29 cellular contexts compared by ENCODE assay signal in the genomic region with DNA sequence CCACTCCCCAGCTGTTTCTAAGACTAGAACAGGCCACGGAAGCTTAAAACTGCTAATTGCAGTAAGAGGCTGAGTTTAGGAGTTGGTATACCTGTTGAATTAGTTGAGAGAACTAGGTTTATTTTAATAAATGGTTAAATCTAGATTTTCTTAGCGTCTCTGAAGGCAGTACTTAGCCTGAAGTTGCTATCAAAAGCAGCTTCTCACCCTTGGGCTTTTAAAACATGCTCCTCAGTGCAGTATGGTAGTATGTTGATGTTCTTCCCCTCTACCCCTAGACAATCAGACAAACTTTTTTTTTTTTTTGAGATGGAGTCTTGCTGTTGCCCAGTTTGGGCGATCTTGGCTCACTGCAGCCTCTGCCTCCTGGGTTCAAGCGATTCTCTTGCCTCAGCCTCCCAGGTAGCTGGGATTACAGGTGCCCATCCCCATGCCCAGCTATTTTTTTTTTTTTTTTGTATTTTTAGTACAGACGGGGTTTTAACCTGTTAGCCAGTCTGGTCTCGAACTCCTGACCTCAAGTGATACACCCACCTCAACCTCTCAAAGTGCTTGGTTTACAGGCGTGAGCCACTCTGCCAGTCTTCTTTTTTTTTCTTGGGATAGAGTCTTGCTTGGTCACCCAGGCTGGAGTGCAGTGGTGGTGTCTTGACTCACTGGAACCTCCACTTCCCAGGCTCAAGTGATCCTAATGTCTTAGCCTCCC. TPM values are rescaled to one million over a fixed set of nuclear protein-coding genes. Genes with fewer than 3 reads are reported as not detected.
DNase-seq lines count a peak whose midpoint lies in the region; ATAC-seq, FAIRE-seq and TF ChIP-seq lines count a peak whose summit lies in the region.
"Had no signal": no experiment of that assay in that cellular context is flagged by ENCODE, and none has a peak within 500 bp of the region (broad histone marks: within the 10 kb centered on the region; RNA-seq: fewer than 3 reads in every experiment).

No MANE protein-coding gene starts in this region.

- no peak overlapping the region for H3K4ac ChIP-seq in mesenchymal stem cell (ENCODE audit: low read depth in 1 of 2, low read length in 2 of 2)

- TF ChIP-seq POLR2A in A549 (IDR thresholded peaks at IDR 0.05; ENCODE audit: low read length) (no peak), thyroid gland (IDR thresholded peaks at IDR 0.05) (no peak)

- no peak overlapping the region for H3K27ac ChIP-seq in A549
- H3K27ac ChIP-seq in GM23338 (ENCODE audit: low read depth), result peak overlapping the region; percentile 55
- no peak overlapping the region for H3K27ac ChIP-seq in mesenchymal stem cell (ENCODE audit: low read length, poor library complexity, severe bottlenecking)
- H3K27ac ChIP-seq in thyroid gland, result no peak overlapping the region
- H3K27ac ChIP-seq in smooth muscle cell (ENCODE audit: low read depth), result no peak overlapping the region
- H3K27ac ChIP-seq: esophagus muscularis mucosa, gastrocnemius medialis, thoracic aorta had no signal

- intact Hi-C loops in thyroid gland (cut with DNase I), result no loop called here

- no peak overlapping the region for H2BK15ac ChIP-seq in mesenchymal stem cell (ENCODE audit: low read depth, poor library complexity, severe bottlenecking)

- POLR2A ChIA-PET in A549 (lab: Yijun Ruan, JAX), result no interaction called here

- CTCF ChIA-PET in A549 (lab: Yijun Ruan, JAX), result interaction anchor here (1.0 kb wide), 1 partner anchor 120 kb away, joined by 3 read pairs; no protein-coding TSS in a partner anchor
- CTCF ChIA-PET in activated CD8-positive, alpha-beta memory T cell treated with anti-CD3 and anti-CD28 coated beads, Interleukin-2, amount 10 ng/mL, durations not matched to agents 7 days and 5 days (lab: Charles Lee), result interaction anchor here (0.6 to 1.3 kb wide), 3 partner anchors 43 to 627 kb away, joined by 3 to 4 read pairs (median 3); no protein-coding TSS in a partner anchor

- H2AFZ ChIP-seq in GM23338 (no peak overlapping the region), mesenchymal stem cell (ENCODE audit: low read depth, low read length) (no peak overlapping the region), smooth muscle cell (ENCODE audit: low read depth) (no peak overlapping the region)

- no peak overlapping the region for H2BK5ac ChIP-seq in mesenchymal stem cell (ENCODE audit: low read depth, low read length, poor library complexity, severe bottlenecking)

- no peak for FAIRE-seq in A549 (lab: Jason Lieb, UNC)
- FAIRE-seq: H1 had no signal

- H3K79me2 ChIP-seq in GM23338 (replicated peaks; ENCODE audit: insufficient read depth) (peaks cover 40% of the 10 kb centered on the region), smooth muscle cell (ENCODE audit: low read depth) (peaks cover 26% of the 10 kb centered on the region)

- no peaks in the 10 kb centered on the region for H3K27me3 ChIP-seq in GM23338 (ENCODE audit: insufficient read depth)
- H3K27me3 ChIP-seq in mesenchymal stem cell (ENCODE audit: control insufficient read depth in 1 of 2, insufficient read depth in 1 of 2, low read length in 2 of 2), result no peaks in the 10 kb centered on the region
- H3K27me3 ChIP-seq in thyroid gland, result no peaks in the 10 kb centered on the region
- H3K27me3 ChIP-seq in smooth muscle cell (ENCODE audit: low read depth), result no peaks in the 10 kb centered on the region
- H3K27me3 ChIP-seq: esophagus muscularis mucosa, gastrocnemius medialis had no signal

- no peak for TF ChIP-seq CTCF in A549 (IDR thresholded peaks at IDR 0.05)
- TF ChIP-seq CTCF in GM23338 (conservative IDR thresholded peaks at IDR 0.05; ENCODE audit: low read depth in 2 of 2), result no peak
- TF ChIP-seq CTCF in thyroid gland (IDR thresholded peaks at IDR 0.05), result no peak
- TF ChIP-seq CTCF in smooth muscle cell (IDR thresholded peaks at IDR 0.05; ENCODE audit: borderline replicate concordance, insufficient read depth, poor library complexity, severe bottlenecking), result no peak

- H3K23ac ChIP-seq in mesenchymal stem cell (ENCODE audit: low read length in 2 of 2), result no peak overlapping the region

- no peak overlapping the region for H4K8ac ChIP-seq in mesenchymal stem cell (ENCODE audit: low read length)

- no peak overlapping the region for H3K4me3 Mint-ChIP-seq in GM23338
- no peak overlapping the region for H3K4me3 Mint-ChIP-seq in activated CD8-positive, alpha-beta memory T cell treated with anti-CD3 and anti-CD28 coated beads, Interleukin-2, amount 10 ng/mL, durations not matched to agents 7 days and 5 days

- H3K9me2 ChIP-seq in GM23338 (ENCODE audit: insufficient read depth), result no peaks in the 10 kb centered on the region
- H3K9me2 ChIP-seq: SK-N-SH had no signal

- no peak overlapping the region for H3K14ac ChIP-seq in mesenchymal stem cell (ENCODE audit: low read length in 2 of 2)

- WGBS in A549 (ENCODE audit: missing lambda C conversion rate), result 92% methylated on average over 7 of the region's 7 CpGs
- WGBS in mesenchymal stem cell, result 97% methylated on average over 5 of the region's 7 CpGs
- 96 to 97% methylated on average over 7 of the region's 7 CpGs for WGBS in thyroid gland, 2 donors
- WGBS in smooth muscle cell (ENCODE audit: low lambda C conversion rate), result 94% methylated on average over 7 of the region's 7 CpGs

- DNase-seq in A549 (ENCODE audit: low read depth in 1 of 2, low spot score in 1 of 2) (no peak), GM23338 (ENCODE audit: low spot score) (no peak), mesenchymal stem cell (peak; percentile 41), thyroid gland (no peak), smooth muscle cell (lab: John Stamatoyannopoulos, UW; ENCODE audit: unreplicated experiment) (no peak)
- DNase-seq in activated CD8-positive, alpha-beta memory T cell treated with anti-CD3 and anti-CD28 coated beads, Interleukin-2, amount 10 ng/mL, durations not matched to agents 7 days and 5 days, result peak; percentile 19
- DNase-seq: activated CD4-positive, CD25-positive, alpha-beta regulatory T cell; activated gamma-delta T cell; aorta; caudate nucleus; CD8-positive, alpha-beta memory T cell; gastrocnemius medialis; GDM1; kidney glomerular epithelial cell; mammary epithelial cell; NCI-H1105; NCI-H2081; RPMI8226; SK-N-SH; T-helper 9 cell had no signal

- H3K79me1 ChIP-seq in mesenchymal stem cell (replicated peaks; ENCODE audit: low read length, poor library complexity, severe bottlenecking), result peaks cover 34% of the 10 kb centered on the region

- no peak overlapping the region for H3K9ac ChIP-seq in mesenchymal stem cell (ENCODE audit: low read length)
- H3K9ac ChIP-seq in smooth muscle cell (ENCODE audit: low read depth), result no peak overlapping the region
- H3K9ac ChIP-seq: SK-N-SH had no signal

- H3K4me2 ChIP-seq in A549, result no peak overlapping the region
- H3K4me2 ChIP-seq in GM23338, result no peak overlapping the region
- no peak overlapping the region for H3K4me2 ChIP-seq in mesenchymal stem cell (ENCODE audit: low read length, poor library complexity, severe bottlenecking)
- H3K4me2 ChIP-seq in smooth muscle cell, result no peak overlapping the region
- H3K4me2 ChIP-seq: SK-N-SH had no signal

- no peak overlapping the region for H3K18ac ChIP-seq in mesenchymal stem cell (ENCODE audit: low read depth in 1 of 2, low read length in 2 of 2)

- H3K27me3 Mint-ChIP-seq in GM23338 (ENCODE audit: insufficient read depth, low read depth, poor library complexity), result peaks cover 3% of the 10 kb centered on the region
- no peaks in the 10 kb centered on the region for H3K27me3 Mint-ChIP-seq in activated CD8-positive, alpha-beta memory T cell treated with anti-CD3 and anti-CD28 coated beads, Interleukin-2, amount 10 ng/mL, durations not matched to agents 7 days and 5 days

- H4K91ac ChIP-seq in mesenchymal stem cell (ENCODE audit: low read length), result no peak overlapping the region

- no peak overlapping the region for H2BK120ac ChIP-seq in mesenchymal stem cell (ENCODE audit: low read depth, low read length)

- no peak overlapping the region for H3K27ac Mint-ChIP-seq in GM23338
- H3K27ac Mint-ChIP-seq in activated CD8-positive, alpha-beta memory T cell treated with anti-CD3 and anti-CD28 coated beads, Interleukin-2, amount 10 ng/mL, durations not matched to agents 7 days and 5 days, result no peak overlapping the region

- no peak for TF ChIP-seq EP300 in A549 (IDR thresholded peaks at IDR 0.05)

- H3K4me1 Mint-ChIP-seq in GM23338, result peaks cover 7% of the 10 kb centered on the region
- H3K4me1 Mint-ChIP-seq in activated CD8-positive, alpha-beta memory T cell treated with anti-CD3 and anti-CD28 coated beads, Interleukin-2, amount 10 ng/mL, durations not matched to agents 7 days and 5 days, result peaks cover 72% of the 10 kb centered on the region

- H3F3A ChIP-seq in GM23338 (replicated peaks; ENCODE audit: low read depth) (no peaks in the 10 kb centered on the region; the same call in none of the 2 replicates), smooth muscle cell (ENCODE audit: low read depth) (peaks cover 54% of the 10 kb centered on the region)

- peaks cover 12% of the 10 kb centered on the region; the same call in 2 of the 3 replicates for H3K4me1 ChIP-seq in A549
- peaks cover 6% of the 10 kb centered on the region for H3K4me1 ChIP-seq in GM23338 (ENCODE audit: insufficient read depth)
- peaks cover 8% of the 10 kb centered on the region for H3K4me1 ChIP-seq in mesenchymal stem cell (ENCODE audit: control insufficient read depth, insufficient read depth, low read depth, low read length)
- H3K4me1 ChIP-seq in thyroid gland, result peaks cover 8 to 25% of the 10 kb centered on the region in 2 donors
- peaks cover 11% of the 10 kb centered on the region for H3K4me1 ChIP-seq in smooth muscle cell (ENCODE audit: low read depth)

- peaks cover 98% of the 10 kb centered on the region for H3K36me3 Mint-ChIP-seq in GM23338 (ENCODE audit: low read depth)
- H3K36me3 Mint-ChIP-seq in activated CD8-positive, alpha-beta memory T cell treated with anti-CD3 and anti-CD28 coated beads, Interleukin-2, amount 10 ng/mL, durations not matched to agents 7 days and 5 days, result peaks cover 90% of the 10 kb centered on the region

- peaks cover 44% of the 10 kb centered on the region for H4K20me1 ChIP-seq in GM23338 (replicated peaks; ENCODE audit: insufficient read depth)
- peaks cover 99% of the 10 kb centered on the region for H4K20me1 ChIP-seq in smooth muscle cell (ENCODE audit: low read depth)

- no peak overlapping the region for H2AK5ac ChIP-seq in mesenchymal stem cell (ENCODE audit: low read length, severe bottlenecking)

- no peaks in the 10 kb centered on the region for H3K9me3 ChIP-seq in A549
- no peaks in the 10 kb centered on the region for H3K9me3 ChIP-seq in mesenchymal stem cell (ENCODE audit: control insufficient read depth, low read length)
- H3K9me3 ChIP-seq in thyroid gland, result no peaks in the 10 kb centered on the region
- H3K9me3 ChIP-seq in smooth muscle cell (replicated peaks; ENCODE audit: low read depth), result no peaks in the 10 kb centered on the region
- H3K9me3 ChIP-seq: esophagus muscularis mucosa, gastrocnemius medialis, SK-N-SH, thoracic aorta had no signal

- no peak overlapping the region for H2BK12ac ChIP-seq in mesenchymal stem cell (ENCODE audit: low read length in 2 of 2)

- H3K36me3 ChIP-seq in GM23338 (ENCODE audit: insufficient read depth), result peaks cover 73% of the 10 kb centered on the region
- H3K36me3 ChIP-seq in mesenchymal stem cell (ENCODE audit: control insufficient read depth in 1 of 2, insufficient read depth in 2 of 2, low read depth in 1 of 2, low read length in 2 of 2), result peaks cover 39 to 100% of the 10 kb centered on the region in 2 experiments
- peaks cover 66 to 73% of the 10 kb centered on the region in 2 donors for H3K36me3 ChIP-seq in thyroid gland
- peaks cover 34% of the 10 kb centered on the region for H3K36me3 ChIP-seq in smooth muscle cell (ENCODE audit: low read depth)

- ATAC-seq in A549, result peak in 1 of 2 experiments; percentile 17; a peak in 3 of 6 replicates
- ATAC-seq in GM23338, result no peak; the same call in 1 of the 3 replicates
- no peak for ATAC-seq in activated CD8-positive, alpha-beta memory T cell treated with anti-CD3 and anti-CD28 coated beads, Interleukin-2, amount 10 ng/mL, durations not matched to agents 7 days and 5 days
- no peak for ATAC-seq in GM21526 (IDR thresholded peaks at IDR 0.05; ENCODE audit: low FRiP score, unreplicated experiment)
- ATAC-seq in GM21390 (IDR thresholded peaks at IDR 0.05; ENCODE audit: unreplicated experiment), result no peak
- ATAC-seq: gastrocnemius medialis, sciatic nerve had no signal

- TF ChIP-seq RAD21 in A549 (conservative IDR thresholded peaks at IDR 0.05 in 1 of 2, IDR thresholded peaks at IDR 0.05 in 1 of 2), result no peak

- no peaks in the 10 kb centered on the region; the same call in 2 of the 3 replicates for H3K9me3 Mint-ChIP-seq in GM23338
- no peaks in the 10 kb centered on the region for H3K9me3 Mint-ChIP-seq in activated CD8-positive, alpha-beta memory T cell treated with anti-CD3 and anti-CD28 coated beads, Interleukin-2, amount 10 ng/mL, durations not matched to agents 7 days and 5 days (ENCODE audit: low read depth)
- H3K9me3 Mint-ChIP-seq: CD8-positive, alpha-beta memory T cell had no signal

- H3K4me3 ChIP-seq in A549 (no peak overlapping the region), GM23338 (no peak overlapping the region), mesenchymal stem cell (ENCODE audit: insufficient read depth in 1 of 2, low read depth in 1 of 2, low read length in 2 of 2) (no peak overlapping the region), thyroid gland (replicated peaks in 1 of 3) (no peak overlapping the region), smooth muscle cell (no peak overlapping the region)
- H3K4me3 ChIP-seq: esophagus muscularis mucosa, gastrocnemius medialis, thoracic aorta had no signal

RNA-seq across cellular contexts. Expression of a gene that starts 6.8 kb away (rescaled TPM):
- 184 and 355 TPM in 2 replicates for polyA plus RNA-seq in A549 (2011; rRNA removed)
- polyA plus RNA-seq in A549 (2012; cell fraction: cytosol; rRNA removed), result 129 and 165 TPM in 2 replicates
- polyA plus RNA-seq in A549 (2012; cell fraction: nucleus; rRNA removed), result 133 and 179 TPM in 2 replicates
- polyA plus RNA-seq in A549 (2017; fragmentation: RNase III; extraction: RNeasy Plus Mini Kit Qiagen cat#74134 plus additional on column Dnase treatment), result 259 to 324 TPM (median 285 TPM) in 3 replicates
- 110 and 139 TPM in 2 replicates for polyA minus RNA-seq in A549 (2011; rRNA and poly(A)+ RNA removed)
- 172 and 204 TPM in 2 replicates for total RNA-seq in GM23338 (2014; rRNA removed; shearing (Covaris generic))
- 343 and 389 TPM in 2 replicates for polyA plus RNA-seq in GM23338 (2016; fragmentation: Nextera tagmentation; extraction: Ambion mirVana)
- total RNA-seq in activated CD8-positive, alpha-beta memory T cell treated with anti-CD3 and anti-CD28 coated beads, Interleukin-2, amount 10 ng/mL, durations not matched to agents 7 days and 5 days, result 100 to 1,000 TPM; 335 to 407 TPM
- polyA plus RNA-seq in mesenchymal stem cell (2013, experiment 1 of 2), result 191 TPM
- polyA plus RNA-seq in mesenchymal stem cell (2013, experiment 2 of 2), result 183 TPM
- total RNA-seq in thyroid gland, result 100 to 1,000 TPM; 326 to 969 (median 539) TPM
- 197 and 246 TPM in 2 replicates for total RNA-seq in smooth muscle cell
- 201 and 300 TPM in 2 replicates for polyA plus RNA-seq in smooth muscle cell

RNA-seq across cellular contexts. Expression of a gene that starts 23.3 kb away (rescaled TPM):
- polyA plus RNA-seq in A549 (2011; rRNA removed), result not detected in 2 replicates
- not detected in 2 replicates for polyA plus RNA-seq in A549 (2012; cell fraction: cytosol; rRNA removed)
- not detected in 2 replicates for polyA plus RNA-seq in A549 (2012; cell fraction: nucleus; rRNA removed)
- not detected in 3 replicates for polyA plus RNA-seq in A549 (2017; fragmentation: RNase III; extraction: RNeasy Plus Mini Kit Qiagen cat#74134 plus additional on column Dnase treatment)
- not detected in 2 replicates for polyA minus RNA-seq in A549 (2011; rRNA and poly(A)+ RNA removed)
- not detected in 2 replicates for total RNA-seq in GM23338 (2014; rRNA removed; shearing (Covaris generic))
- 0.10 TPM in 2 replicates for polyA plus RNA-seq in GM23338 (2016; fragmentation: Nextera tagmentation; extraction: Ambion mirVana)
- not detected for total RNA-seq in activated CD8-positive, alpha-beta memory T cell treated with anti-CD3 and anti-CD28 coated beads, Interleukin-2, amount 10 ng/mL, durations not matched to agents 7 days and 5 days
- polyA plus RNA-seq in mesenchymal stem cell (2013, experiment 1 of 2), result not detected
- polyA plus RNA-seq in mesenchymal stem cell (2013, experiment 2 of 2), result not detected
- not detected for total RNA-seq in thyroid gland
- 0.58 TPM in 1 of 2 replicates, not detected in the other for total RNA-seq in smooth muscle cell
- 0.10 and 0.27 TPM in 2 replicates for polyA plus RNA-seq in smooth muscle cell
- total RNA-seq: aorta; CD8-positive, alpha-beta memory T cell; esophagus muscularis mucosa; H1; HT-29; LHCN-M2; mammary epithelial cell; NCI-H460; sciatic nerve; thoracic aorta had no signal
- polyA plus RNA-seq: aorta; CD8-positive, alpha-beta memory T cell; H1; mammary epithelial cell; SK-N-SH had no signal

Comparison
In these comparisons a context has a peak if more than half of its experiments do, and no peak if none do; other contexts are left out.
1. DNase-seq: peak in activated CD8-positive, alpha-beta memory T cell treated with anti-CD3 and anti-CD28 coated beads, Interleukin-2, amount 10 ng/mL, durations not matched to agents 7 days and 5 days (single experiment) and mesenchymal stem cell (single experiment); none in A549 (0 of 2), GM23338 (single experiment), thyroid gland (0 of 2) and smooth muscle cell (single experiment).